ENCODE assay signal across 8 cellular contexts in genomic region chr12:93139028-93139665, GRCh38.
A peak's percentile ranks its signal among the peaks of the same experiment; 100 is the strongest.
DNase-seq lines count a peak whose midpoint lies in the region; ATAC-seq and TF ChIP-seq lines count a peak whose summit lies in the region.

No MANE protein-coding gene starts in this region.

- WGBS in esophagus squamous epithelium, 2 donors, result 45 to 54% methylated on average over 1 of the region's 1 CpG

- H3K79me2 ChIP-seq in OCI-LY3 (ENCODE audit: low read length), result no peaks in the 10 kb centered on the region

- no peak for TF ChIP-seq POLR2A in esophagus squamous epithelium (IDR thresholded peaks at IDR 0.05)

- peak overlapping the region; percentile 49 for H3K4me3 ChIP-seq in OCI-LY3 (ENCODE audit: low read length)
- H3K4me3 ChIP-seq in esophagus squamous epithelium, result no peak overlapping the region

- H3K9ac ChIP-seq in OCI-LY3 (ENCODE audit: low read length), result peak overlapping the region; percentile 11; the same call in 1 of the 2 replicates

- peak overlapping the region; percentile 70 for H3K4me2 ChIP-seq in OCI-LY3 (ENCODE audit: low read length)

- H3K36me3 Mint-ChIP-seq in activated CD4-positive, alpha-beta memory T cell treated with anti-CD3 and anti-CD28 coated beads, Interleukin-2, amount 10 ng/mL, durations not matched to agents 7 days and 5 days (ENCODE audit: low read depth), result no peaks in the 10 kb centered on the region

- peaks cover 22% of the 10 kb centered on the region for H3K27me3 ChIP-seq in OCI-LY3 (ENCODE audit: low read depth, low read length)
- H3K27me3 ChIP-seq in esophagus squamous epithelium, result no peaks in the 10 kb centered on the region

- H3K27ac Mint-ChIP-seq in activated CD4-positive, alpha-beta memory T cell treated with anti-CD3 and anti-CD28 coated beads, Interleukin-2, amount 10 ng/mL, durations not matched to agents 7 days and 5 days, result no peak overlapping the region

- CTCF ChIA-PET in activated CD4-positive, alpha-beta memory T cell treated with anti-CD3 and anti-CD28 coated beads, Interleukin-2, amount 10 ng/mL, durations not matched to agents 7 days and 5 days (lab: Charles Lee), result no interaction called here

- TF ChIP-seq CTCF in OCI-LY3 (IDR thresholded peaks at IDR 0.05; ENCODE audit: low read depth, low read length) (no peak), esophagus squamous epithelium (IDR thresholded peaks at IDR 0.05) (no peak)

- peaks cover 19% of the 10 kb centered on the region for H3K4me1 Mint-ChIP-seq in activated CD4-positive, alpha-beta memory T cell treated with anti-CD3 and anti-CD28 coated beads, Interleukin-2, amount 10 ng/mL, durations not matched to agents 7 days and 5 days

- H3K4me1 ChIP-seq in OCI-LY3 (ENCODE audit: low read length) (peaks cover 41% of the 10 kb centered on the region), esophagus squamous epithelium (peaks cover 11 to 54% (median 13%) of the 10 kb centered on the region in 3 donors)

- H3K27ac ChIP-seq in OCI-LY3 (ENCODE audit: low read length), result peak overlapping the region; percentile 58
- H3K27ac ChIP-seq in esophagus squamous epithelium, result no peak overlapping the region

- H2AFZ ChIP-seq in OCI-LY3 (ENCODE audit: low read depth, low read length), result no peak overlapping the region

- no peak overlapping the region for H3K4me3 Mint-ChIP-seq in activated CD4-positive, alpha-beta memory T cell treated with anti-CD3 and anti-CD28 coated beads, Interleukin-2, amount 10 ng/mL, durations not matched to agents 7 days and 5 days

- H3K36me3 ChIP-seq in OCI-LY3 (replicated peaks; ENCODE audit: low read depth, low read length), result peaks cover 4% of the 10 kb centered on the region
- no peaks in the 10 kb centered on the region for H3K36me3 ChIP-seq in esophagus squamous epithelium

- DNase-seq in left ventricle myocardium superior, result no peak
- DNase-seq in Right ventricle myocardium inferior (ENCODE audit: missing footprints), result no peak
- no peak for DNase-seq in esophagus squamous epithelium (lab: John Stamatoyannopoulos, UW)
- DNase-seq in NCI-H446 (lab: John Stamatoyannopoulos, UW), result no peak
- no peak for DNase-seq in activated CD4-positive, CD25-positive, alpha-beta regulatory T cell (lab: John Stamatoyannopoulos, UW)
- no peak for DNase-seq in activated CD4-positive, alpha-beta memory T cell treated with anti-CD3 and anti-CD28 coated beads, Interleukin-2, amount 10 ng/mL, durations not matched to agents 7 days and 5 days

- H3K27me3 Mint-ChIP-seq in activated CD4-positive, alpha-beta memory T cell treated with anti-CD3 and anti-CD28 coated beads, Interleukin-2, amount 10 ng/mL, durations not matched to agents 7 days and 5 days, result no peaks in the 10 kb centered on the region

- H4K20me1 ChIP-seq in OCI-LY3 (ENCODE audit: insufficient read depth, low read length), result no peaks in the 10 kb centered on the region

- POLR2A ChIA-PET in activated CD4-positive, alpha-beta memory T cell treated with anti-CD3 and anti-CD28 coated beads, Interleukin-2, amount 10 ng/mL, durations not matched to agents 7 days and 5 days (lab: Charles Lee), result no interaction called here

- ATAC-seq in left ventricle myocardium superior (peak; percentile 17), Right ventricle myocardium inferior (no peak), HG03025 (IDR thresholded peaks at IDR 0.05; ENCODE audit: low FRiP score, unreplicated experiment) (peak; percentile 37)

- H3K9me3 ChIP-seq in OCI-LY3 (ENCODE audit: insufficient read depth, low read length) (peaks cover 4% of the 10 kb centered on the region), esophagus squamous epithelium (no peaks in the 10 kb centered on the region)

- no peaks in the 10 kb centered on the region for H3K9me3 Mint-ChIP-seq in activated CD4-positive, alpha-beta memory T cell treated with anti-CD3 and anti-CD28 coated beads, Interleukin-2, amount 10 ng/mL, durations not matched to agents 7 days and 5 days

- intact Hi-C loops in left ventricle myocardium superior (cut with micrococcal nuclease), result no loop called here
- intact Hi-C loops in Right ventricle myocardium inferior (cut with DNase I), result no loop called here
- intact Hi-C loops in esophagus squamous epithelium (cut with DNase I), result no loop called here
